ENCODE assay signal across 8 cellular contexts in the genomic region with DNA sequence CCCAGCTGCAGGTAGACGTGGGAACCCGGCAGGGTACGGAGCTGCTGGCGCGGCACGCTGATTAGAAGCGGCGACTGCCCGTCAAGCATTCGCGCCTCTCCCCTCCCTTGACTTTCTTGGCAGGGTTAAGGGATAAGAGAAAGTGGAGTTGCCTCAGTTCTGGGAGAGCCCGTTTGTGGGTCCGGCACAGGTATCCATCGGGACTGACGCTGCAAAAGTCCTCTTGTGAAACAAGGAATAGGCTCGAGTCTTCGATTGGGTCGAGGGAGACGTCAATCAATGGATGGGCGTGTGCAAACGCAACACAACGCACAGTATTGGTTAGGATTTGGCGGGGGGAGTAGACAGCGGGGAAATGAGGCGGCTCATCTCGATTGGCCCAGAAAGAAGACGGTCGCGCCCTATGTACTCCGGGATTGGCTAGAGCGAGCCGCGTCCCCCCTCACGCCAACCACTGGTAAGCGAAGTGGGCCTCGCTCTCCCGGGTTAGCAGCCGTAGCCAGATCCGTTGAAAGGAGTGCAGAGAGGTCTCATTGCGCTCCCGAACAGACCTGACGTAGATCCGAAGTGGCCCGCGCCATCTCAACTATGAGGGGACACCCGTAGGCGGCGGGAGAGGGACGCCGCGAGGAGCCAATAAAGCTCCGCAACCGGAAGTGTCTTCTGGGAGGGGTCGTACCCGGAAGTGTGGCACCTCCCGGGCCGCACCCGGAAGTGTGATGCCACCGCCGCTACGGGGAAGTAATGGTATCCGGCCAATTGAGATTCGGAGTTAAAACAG. TPM values are rescaled to one million over a fixed set of nuclear protein-coding genes. Genes with fewer than 3 reads are reported as not detected.
DNase-seq lines count a peak whose midpoint lies in the region; ATAC-seq and TF ChIP-seq lines count a peak whose summit lies in the region.

A gene (plus strand): TSS at position 713 of the 781 bp plus-strand sequence. CDS start 296 bp downstream, outside the sequence.

- H3K27me3 ChIP-seq in ACC112 (ENCODE audit: insufficient read depth, low read length) (no peaks in the 10 kb centered on the region), breast epithelium (no peaks in the 10 kb centered on the region), skeletal muscle tissue (ENCODE audit: control insufficient read depth in 3 of 3, insufficient read depth in 3 of 3, low read length in 3 of 3) (no peaks in the 10 kb centered on the region)

- peak within 1 kb of the TSS; percentile 89 to 98 (median 90) for H3K9ac ChIP-seq in skeletal muscle tissue (ENCODE audit: low read depth in 1 of 3, low read length in 3 of 3)

- H3K79me2 ChIP-seq in ACC112 (ENCODE audit: control insufficient read depth, insufficient read depth, low read length, unreplicated experiment): peaks cover 23% of the 10 kb centered on the region

- peak; percentile 86 for DNase-seq in NCI-H2196 treated with DMSO at 0.1 percent for 48 hours (lab: John Stamatoyannopoulos, UW; ENCODE audit: unreplicated experiment)
- peak; percentile 97 to 99 for DNase-seq in breast epithelium (ENCODE audit: low spot score in 2 of 2)

- H2AFZ ChIP-seq in ACC112 (ENCODE audit: low read length, unreplicated experiment): peak within 1 kb of the TSS; percentile 95

- peak; percentile 48 for TF ChIP-seq POLR2A in breast epithelium (IDR thresholded peaks at IDR 0.05)

- peak; percentile 95 for ATAC-seq in GM18870 (IDR thresholded peaks at IDR 0.05; ENCODE audit: unreplicated experiment)
- ATAC-seq in HG03135 (IDR thresholded peaks at IDR 0.05; ENCODE audit: unreplicated experiment): peak; percentile 97

- H3K9me3 ChIP-seq in breast epithelium: no peaks in the 10 kb centered on the region
- H3K9me3 ChIP-seq in iPS-18c (ENCODE audit: control insufficient read depth, insufficient read depth, low read length): no peaks in the 10 kb centered on the region
- H3K9me3 ChIP-seq in skeletal muscle tissue (ENCODE audit: control insufficient read depth in 3 of 3, low read length in 3 of 3): no peaks in the 10 kb centered on the region

- peaks cover 8% of the 10 kb centered on the region for H3K4me1 ChIP-seq in ACC112 (ENCODE audit: control insufficient read depth, insufficient read depth, low read length, unreplicated experiment)
- H3K4me1 ChIP-seq in breast epithelium: peaks cover 0 to 9% of the 10 kb centered on the region in 2 donors
- H3K4me1 ChIP-seq in skeletal muscle tissue (ENCODE audit: control insufficient read depth in 3 of 3, insufficient read depth in 3 of 3, low read length in 3 of 3): peaks cover 8 to 23% (median 12%) of the 10 kb centered on the region in 3 donors

- intact Hi-C loops in breast epithelium (cut with DNase I; ENCODE audit: low total_unique reads): no loop called here

- H3K36me3 ChIP-seq in ACC112 (ENCODE audit: insufficient read depth, low read length) (no peaks in the 10 kb centered on the region), breast epithelium (no peaks in the 10 kb centered on the region), skeletal muscle tissue (ENCODE audit: control insufficient read depth in 3 of 3, insufficient read depth in 3 of 3, low read length in 3 of 3) (peaks cover 24 to 30% (median 24%) of the 10 kb centered on the region in 3 donors)

- TF ChIP-seq CTCF in VCaP (conservative IDR thresholded peaks at IDR 0.05) (no peak), breast epithelium (IDR thresholded peaks at IDR 0.05) (peak in 2 of 3 donors; percentile 21 to 25)

- H3K4me3 ChIP-seq in ACC112 (ENCODE audit: low read depth, low read length) (peak within 1 kb of the TSS; percentile 97), breast epithelium (peak within 1 kb of the TSS; percentile 66 to 87 (median 77)), iPS-18c (ENCODE audit: insufficient read depth, low read depth, low read length) (peak within 1 kb of the TSS; percentile 94), skeletal muscle tissue (ENCODE audit: low read length in 3 of 3) (peak within 1 kb of the TSS; percentile 90 to 97 (median 96))

- H3K27ac ChIP-seq in ACC112 (ENCODE audit: low read depth, low read length): peak within 1 kb of the TSS; percentile 83
- peak within 1 kb of the TSS; percentile 82 for H3K27ac ChIP-seq in VCaP
- peak within 1 kb of the TSS; percentile 96 for H3K27ac ChIP-seq in breast epithelium
- H3K27ac ChIP-seq in skeletal muscle tissue (ENCODE audit: low read depth, low read length): peak within 1 kb of the TSS; percentile 94

RNA-seq across cellular contexts. Expression of the gene that starts here (rescaled TPM):
- 10 to 100 TPM; 21.6 to 26.6 (median 22.5) TPM for total RNA-seq in breast epithelium
- total RNA-seq in skeletal muscle tissue: 2.1 TPM

Comparison
In these comparisons a context has a peak if more than half of its experiments do, and no peak if none do; other contexts are left out.
1. Peak in every context shown above with its lines: DNase-seq, ATAC-seq, H3K4me3 ChIP-seq and H3K27ac ChIP-seq.